8 cellular contexts compared by ENCODE assay signal in the genomic region with DNA sequence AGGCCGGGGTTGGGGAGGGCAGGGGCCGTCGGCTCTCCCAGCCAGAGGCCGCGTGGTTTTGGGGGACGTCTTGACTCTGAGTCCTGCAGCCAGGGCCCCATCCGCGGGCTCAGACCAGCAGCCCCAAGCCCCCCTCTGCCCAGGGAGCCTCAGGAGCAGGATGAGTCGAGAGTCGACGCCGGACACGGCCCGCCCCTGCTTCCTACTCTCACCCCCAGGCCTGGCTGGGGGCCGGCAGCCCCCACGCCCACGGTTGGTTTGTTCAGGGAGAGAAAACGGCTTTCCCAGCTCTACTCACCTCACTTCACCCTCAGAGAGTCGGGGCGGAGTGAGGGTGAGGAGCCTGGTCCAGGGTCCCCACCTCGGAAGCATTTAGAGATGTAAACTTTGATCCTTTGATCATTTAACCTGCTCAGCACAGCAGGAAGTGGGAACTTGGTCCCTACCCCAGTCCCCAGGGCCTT. TPM values are rescaled to one million over a fixed set of nuclear protein-coding genes. Genes with fewer than 3 reads are reported as not detected.
DNase-seq lines count a peak whose midpoint lies in the region; ATAC-seq, FAIRE-seq and TF ChIP-seq lines count a peak whose summit lies in the region.
"Had no signal": no experiment of that assay in that cellular context is flagged by ENCODE, and none has a peak within 500 bp of the region (broad histone marks: within the 10 kb centered on the region; RNA-seq: fewer than 3 reads in every experiment).

No MANE protein-coding gene starts in this region.

- no peak overlapping the region for H3K4me2 ChIP-seq in SU-DHL-6 (ENCODE audit: low read depth, low read length, poor library complexity, severe bottlenecking)
- no peak overlapping the region for H3K4me2 ChIP-seq in Karpas-422 (ENCODE audit: low read depth, low read length, poor library complexity, severe bottlenecking)

- no CpG with 5 or more reads among the region's 21 CpGs for WGBS in iPS DF 6.9 (ENCODE audit: insufficient coverage, insufficient read length)

- H3K27me3 ChIP-seq in H7 (ENCODE audit: control insufficient read depth, insufficient read depth, low read length) (peaks cover 25% of the 10 kb centered on the region), SU-DHL-6 (ENCODE audit: low read length) (no peaks in the 10 kb centered on the region), iPS DF 6.9 (ENCODE audit: control insufficient read depth, insufficient read depth, low read length) (peaks cover 9% of the 10 kb centered on the region; the same call in 1 of the 2 replicates), gastrocnemius medialis (no peaks in the 10 kb centered on the region), Karpas-422 (ENCODE audit: low read length) (no peaks in the 10 kb centered on the region)

- no peaks in the 10 kb centered on the region for H3K36me3 ChIP-seq in H7 (replicated peaks; ENCODE audit: control insufficient read depth, insufficient read depth, low read length)
- no peaks in the 10 kb centered on the region for H3K36me3 ChIP-seq in SU-DHL-6 (ENCODE audit: low read length)
- no peaks in the 10 kb centered on the region; the same call in 1 of the 2 replicates for H3K36me3 ChIP-seq in iPS DF 6.9 (ENCODE audit: control insufficient read depth, insufficient read depth, low read length)
- no peaks in the 10 kb centered on the region for H3K36me3 ChIP-seq in gastrocnemius medialis
- no peaks in the 10 kb centered on the region for H3K36me3 ChIP-seq in Karpas-422 (ENCODE audit: insufficient read depth, low read length)

- FAIRE-seq in GM12892 (lab: Jason Lieb, UNC) (no peak), urothelium cell line (lab: Jason Lieb, UNC) (no peak)

- TF ChIP-seq POLR2A in gastrocnemius medialis (IDR thresholded peaks at IDR 0.05) = no peak
- TF ChIP-seq POLR2A in GM12892 (IDR thresholded peaks at IDR 0.05; ENCODE audit: low read depth, low read length) = no peak

- DNase-seq in H7 = no peak
- no peak for DNase-seq in iPS DF 6.9 (ENCODE audit: low read depth, low spot score)
- DNase-seq in gastrocnemius medialis = no peak
- no peak for DNase-seq in Karpas-422
- no peak for DNase-seq in GM12892 (ENCODE audit: insufficient read length)
- DNase-seq in urothelium cell line (ENCODE audit: low spot score) = no peak
- DNase-seq: NCI-H187 treated with DMSO at 0.1 percent for 48 hours had no signal

- H4K20me1 ChIP-seq in SU-DHL-6 (ENCODE audit: low read depth, low read length) = no peaks in the 10 kb centered on the region
- H4K20me1 ChIP-seq in Karpas-422 (ENCODE audit: insufficient read depth, low read depth, low read length) = no peaks in the 10 kb centered on the region

- H3K79me2 ChIP-seq in SU-DHL-6 (ENCODE audit: insufficient read depth, low read length) (no peaks in the 10 kb centered on the region), Karpas-422 (ENCODE audit: low read length) (no peaks in the 10 kb centered on the region)

- H2AFZ ChIP-seq in SU-DHL-6 (ENCODE audit: low read depth, low read length, severe bottlenecking) (no peak overlapping the region), Karpas-422 (ENCODE audit: low read length) (no peak overlapping the region)

- H3K9me3 ChIP-seq in SU-DHL-6 (ENCODE audit: insufficient read depth, low read length) (no peaks in the 10 kb centered on the region), iPS DF 6.9 (ENCODE audit: control insufficient read depth, insufficient read depth, low read length) (no peaks in the 10 kb centered on the region), gastrocnemius medialis (no peaks in the 10 kb centered on the region), Karpas-422 (ENCODE audit: low read length) (no peaks in the 10 kb centered on the region)

- H3K9me2 ChIP-seq in SU-DHL-6 (replicated peaks; ENCODE audit: insufficient read depth, low read length) = no peaks in the 10 kb centered on the region
- no peaks in the 10 kb centered on the region for H3K9me2 ChIP-seq in Karpas-422 (replicated peaks; ENCODE audit: insufficient read depth, low read length)

- intact Hi-C loops in gastrocnemius medialis (cut with DNase I; ENCODE audit: low total_unique reads) = loop anchor here (2.0 kb wide), 1 partner anchor 22 kb away; no protein-coding TSS in a partner anchor

- H3K4me1 ChIP-seq in iPS DF 6.9 (ENCODE audit: control insufficient read depth, insufficient read depth, low read length) (no peaks in the 10 kb centered on the region), gastrocnemius medialis (peaks cover 0 to 4% of the 10 kb centered on the region in 2 donors), Karpas-422 (ENCODE audit: low read length) (no peaks in the 10 kb centered on the region)

- TF ChIP-seq CTCF in SU-DHL-6 (IDR thresholded peaks at IDR 0.05; ENCODE audit: insufficient read depth, low read length, poor library complexity, severe bottlenecking) (no peak), gastrocnemius medialis (IDR thresholded peaks at IDR 0.05 in 4 of 5, conservative IDR thresholded peaks at IDR 0.05 in 1 of 5) (no peak)

- H3K9ac ChIP-seq in SU-DHL-6 (ENCODE audit: low read length) = 0 out of 2 replicates have a peak overlapping the region, but pooled peaks have one; percentile 8
- H3K9ac ChIP-seq in Karpas-422 (ENCODE audit: low read length) = no peak overlapping the region

- no peak for ATAC-seq in gastrocnemius medialis

- no peaks in the 10 kb centered on the region for H3F3A ChIP-seq in SU-DHL-6 (ENCODE audit: insufficient read depth)

- H3K27ac ChIP-seq in SU-DHL-6 (ENCODE audit: low read depth, low read length) = no peak overlapping the region
- no peak overlapping the region for H3K27ac ChIP-seq in iPS DF 6.9 (ENCODE audit: low read length)
- peak overlapping the region in 1 of 4 donors; percentile 5 for H3K27ac ChIP-seq in gastrocnemius medialis
- H3K27ac ChIP-seq in Karpas-422 (ENCODE audit: low read length) = no peak overlapping the region

- peak overlapping the region; percentile 62 for H3K4me3 ChIP-seq in H7 (ENCODE audit: insufficient read depth, low read depth, low read length)
- no peak overlapping the region for H3K4me3 ChIP-seq in SU-DHL-6 (ENCODE audit: insufficient read depth, low read length, poor library complexity, severe bottlenecking)
- H3K4me3 ChIP-seq in iPS DF 6.9 (ENCODE audit: low read length) = peak overlapping the region; percentile 74; the same call in 1 of the 2 replicates
- H3K4me3 ChIP-seq in gastrocnemius medialis = peak overlapping the region in 3 of 4 donors; percentile 46 to 52 (median 50)
- no peak overlapping the region for H3K4me3 ChIP-seq in Karpas-422 (ENCODE audit: low read length)

- in situ Hi-C loops in gastrocnemius medialis (cut with MboI; ENCODE audit: low sequenced_read_pairs in 4 of 4) = no loop called here

RNA-seq across cellular contexts. Expression of gene SNORC, which starts 6.9 kb away (rescaled TPM):
- total RNA-seq in H7 (2014; rRNA removed; shearing (Covaris generic)) = 1.6 and 5.2 TPM in 2 replicates
- total RNA-seq in gastrocnemius medialis = 1 to 10 TPM in 2 of 4 donors, under 1 TPM in 2; 0.12 to 4.1 (median 1.1) TPM
- 1.2 and 1.9 TPM in 2 replicates for total RNA-seq in Karpas-422 (2014; rRNA removed; shearing (Covaris generic); ENCODE audit: low replicate concordance)
- not detected for polyA plus RNA-seq in GM12892 (2012; ENCODE audit: missing spikeins)

Comparison
In these comparisons a context has a peak if more than half of its experiments do, and no peak if none do; other contexts are left out.
1. H3K4me3 ChIP-seq: peak in H7 (single experiment), iPS DF 6.9 (single experiment) and gastrocnemius medialis (3 of 4); none in SU-DHL-6 (single experiment) and Karpas-422 (single experiment).